In the genomic region with DNA sequence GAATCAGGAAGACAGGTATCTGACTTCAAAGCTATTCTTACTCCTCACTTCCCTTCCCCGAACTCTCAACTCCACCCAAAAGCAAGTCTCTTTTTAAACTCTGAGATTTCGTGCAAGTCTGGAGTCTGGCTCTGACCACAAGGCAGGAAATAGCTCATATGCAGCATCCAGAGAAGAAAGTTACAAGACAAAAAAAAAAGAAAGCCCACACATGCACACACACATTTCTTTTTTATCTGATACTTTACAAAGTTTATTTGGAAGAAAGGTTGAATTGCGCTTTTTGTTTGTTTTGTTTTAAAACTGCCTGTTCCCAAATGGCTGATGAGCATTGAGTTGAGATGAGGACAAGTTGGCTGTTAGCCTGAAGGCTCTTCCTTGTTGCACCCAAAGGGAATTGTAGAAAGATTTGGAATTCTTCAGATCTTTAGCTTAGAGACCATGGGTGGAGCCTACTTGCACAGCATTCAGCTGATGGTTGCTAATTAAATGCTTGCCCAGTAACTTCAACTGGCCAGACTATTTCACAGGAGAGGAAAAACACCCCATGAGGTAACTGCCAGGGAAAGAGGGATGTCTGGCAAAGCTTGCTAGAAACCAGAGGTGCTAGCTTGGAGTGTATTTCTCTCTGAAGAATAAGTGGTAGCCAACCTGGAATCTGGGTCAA, we compare ENCODE assay signal across 9 cellular contexts.
A peak's percentile ranks its signal among the peaks of the same experiment; 100 is the strongest.
DNase-seq lines count a peak whose midpoint lies in the region; ATAC-seq and TF ChIP-seq lines count a peak whose summit lies in the region.
"Had no signal": no experiment of that assay in that cellular context is flagged by ENCODE, and none has a peak within 500 bp of the region (broad histone marks: within the 10 kb centered on the region; RNA-seq: fewer than 3 reads in every experiment).

No MANE protein-coding gene starts in this region.

- DNase-seq in NT2/D1 (ENCODE audit: low read depth, low spot score) (peak; percentile 13), cardiac fibroblast (ENCODE audit: low read depth in 2 of 2) (peak; percentile 62 to 86), NCI-H748 treated with DMSO at 0.1 percent for 48 hours (lab: John Stamatoyannopoulos, UW) (no peak), Ammon's horn (ENCODE audit: low spot score) (no peak), foreskin keratinocyte (no peak)

- H3K9ac ChIP-seq in NT2/D1 (ENCODE audit: insufficient read length, low read depth) (no peak overlapping the region), rectal smooth muscle tissue (ENCODE audit: low read length) (no peak overlapping the region)

- H3K36me3 ChIP-seq in HEK293 (ENCODE audit: control insufficient read depth in 2 of 2, insufficient read depth in 1 of 2, low read length in 2 of 2) (no peaks in the 10 kb centered on the region), NT2/D1 (ENCODE audit: insufficient read depth, insufficient read length, low read length) (no peaks in the 10 kb centered on the region), rectal smooth muscle tissue (ENCODE audit: control insufficient read depth, insufficient read depth, low read length) (no peaks in the 10 kb centered on the region)
- H3K36me3 ChIP-seq: neutrophil had no signal

- CTCF ChIA-PET in HEK293 (lab: Yijun Ruan, JAX) = interaction anchor here (1.4 kb wide), 1 partner anchor 733 kb away, joined by 5 read pairs; no protein-coding TSS in a partner anchor

- H3K4me3 ChIP-seq in HEK293 (ENCODE audit: low read depth, low read length) = no peak overlapping the region
- no peak overlapping the region for H3K4me3 ChIP-seq in NT2/D1 (ENCODE audit: insufficient read length, low read depth)
- no peak overlapping the region for H3K4me3 ChIP-seq in cardiac fibroblast (replicated peaks in 1 of 2; ENCODE audit: low read depth in 2 of 2, low read length in 2 of 2)
- no peak overlapping the region for H3K4me3 ChIP-seq in rectal smooth muscle tissue (ENCODE audit: low read length)

- ATAC-seq in GM18508 (IDR thresholded peaks at IDR 0.05; ENCODE audit: insufficient read depth, unreplicated experiment) (peak; percentile 97), foreskin keratinocyte (no peak)

- no peaks in the 10 kb centered on the region for H3K9me3 ChIP-seq in HEK293 (ENCODE audit: control insufficient read depth, insufficient read depth, low read depth, low read length)
- H3K9me3 ChIP-seq in NT2/D1 (ENCODE audit: insufficient read depth, low read length) = no peaks in the 10 kb centered on the region
- H3K9me3 ChIP-seq: neutrophil had no signal

- TF ChIP-seq CTCF in HEK293 (tag by site-specific recombination; IDR thresholded peaks at IDR 0.05) (no peak), cardiac fibroblast (IDR thresholded peaks at IDR 0.05; ENCODE audit: low read depth, low read length) (no peak), foreskin keratinocyte (conservative IDR thresholded peaks at IDR 0.05) (no peak)

- POLR2A ChIA-PET in HEK293 (lab: Yijun Ruan, JAX) = interaction anchor here (0.6 kb wide), 1 partner anchor 16 kb away, joined by 4 read pairs; no protein-coding TSS in a partner anchor

- H3K4me1 ChIP-seq in HEK293 (ENCODE audit: control insufficient read depth, insufficient read depth, low read length) (peaks cover 9% of the 10 kb centered on the region), NT2/D1 (ENCODE audit: insufficient read depth, insufficient read length) (no peaks in the 10 kb centered on the region), rectal smooth muscle tissue (ENCODE audit: control insufficient read depth, insufficient read depth, low read length) (peaks cover 16% of the 10 kb centered on the region), foreskin keratinocyte (no peaks in the 10 kb centered on the region)

- peak overlapping the region; percentile 67 for H3K27ac ChIP-seq in HEK293 (ENCODE audit: extremely low read depth, low read depth, low read length)
- peak overlapping the region; percentile 20 for H3K27ac ChIP-seq in rectal smooth muscle tissue (ENCODE audit: low read depth, low read length)
- H3K27ac ChIP-seq in foreskin keratinocyte = no peak overlapping the region
- H3K27ac ChIP-seq: neutrophil had no signal

- H3K27me3 ChIP-seq in NT2/D1 (ENCODE audit: insufficient read depth, insufficient read length) (no peaks in the 10 kb centered on the region), rectal smooth muscle tissue (ENCODE audit: control insufficient read depth, insufficient read depth, low read length) (no peaks in the 10 kb centered on the region), foreskin keratinocyte (peaks cover 2% of the 10 kb centered on the region)
- H3K27me3 ChIP-seq: neutrophil had no signal

TF ChIP-seq in HEK293, 187 proteins besides CTCF, POLR2A, EP300 and RAD21 (continues in another document):
- peak; percentile 46 for TF ChIP-seq PRDM6 (tag by site-specific recombination; IDR thresholded peaks at IDR 0.05)
- no peak for TF ChIP-seq ZBTB11 (tag by site-specific recombination; conservative IDR thresholded peaks at IDR 0.05; ENCODE audit: low read depth)
- TF ChIP-seq PATZ1 (tag by site-specific recombination; IDR thresholded peaks at IDR 0.05) = no peak
- no peak for TF ChIP-seq ZBTB20 (tag by site-specific recombination; IDR thresholded peaks at IDR 0.05)
- TF ChIP-seq PRDM1 (tag by site-specific recombination; IDR thresholded peaks at IDR 0.05) = no peak
- peak; percentile 66; the same call in 1 of the 2 replicates for TF ChIP-seq FEZF1 (tag by site-specific recombination; IDR thresholded peaks at IDR 0.05)
- 0 out of 2 replicates have a peak, but pooled peaks have one; percentile 29 for TF ChIP-seq ZNF341 (tag by site-specific recombination; IDR thresholded peaks at IDR 0.05; ENCODE audit: low read depth)
- no peak for TF ChIP-seq MYNN (tag by site-specific recombination; IDR thresholded peaks at IDR 0.05; ENCODE audit: borderline replicate concordance)
- no peak for TF ChIP-seq ZNF350 (tag by site-specific recombination; IDR thresholded peaks at IDR 0.05)
- peak; percentile 82 for TF ChIP-seq ZNF843 (tag by site-specific recombination; IDR thresholded peaks at IDR 0.05)
- TF ChIP-seq ZSCAN5A (tag by site-specific recombination; IDR thresholded peaks at IDR 0.05) = no peak

Comparison
In these comparisons a context has a peak if more than half of its experiments do, and no peak if none do; other contexts are left out.
1. DNase-seq: peak in NT2/D1 (single experiment) and cardiac fibroblast (2 of 2); none in NCI-H748 treated with DMSO at 0.1 percent for 48 hours (single experiment), Ammon's horn (single experiment) and foreskin keratinocyte (0 of 2).